Comparison of ENCODE assay signal across 1 cellular context in genomic region chr2:178882666-178883440, GRCh38.
TF ChIP-seq lines count a peak whose summit lies in the region.

No MANE protein-coding gene starts in this region.

TF ChIP-seq in GM23338, 12 proteins besides CTCF, POLR2A, EP300 and RAD21 (continued from another document):
- TF ChIP-seq REST (IDR thresholded peaks at IDR 0.05; ENCODE audit: unreplicated experiment): no peak
- no peak for TF ChIP-seq JUNB (IDR thresholded peaks at IDR 0.05; ENCODE audit: unreplicated experiment)
- no peak for TF ChIP-seq ETS1 (IDR thresholded peaks at IDR 0.05)
- TF ChIP-seq STAT1 (IDR thresholded peaks at IDR 0.05; ENCODE audit: unreplicated experiment): no peak
